17 cellular contexts compared by ENCODE assay signal in genomic region chr17:45648642-45649041, GRCh38.
DNase-seq lines count a peak whose midpoint lies in the region; ATAC-seq and TF ChIP-seq lines count a peak whose summit lies in the region.
"Had no signal": no experiment of that assay in that cellular context is flagged by ENCODE, and none has a peak within 500 bp of the region (broad histone marks: within the 10 kb centered on the region; RNA-seq: fewer than 3 reads in every experiment).

No MANE protein-coding gene starts in this region.

- H3K56ac ChIP-seq in H9 (ENCODE audit: insufficient read length, low read depth, low read length): no peak overlapping the region

- no peak overlapping the region for H2AK5ac ChIP-seq in H9 (ENCODE audit: insufficient read length, low read length)

- no peak overlapping the region for H4K5ac ChIP-seq in H9 (ENCODE audit: insufficient read length, low read depth, low read length)

- H4K8ac ChIP-seq in H9 (replicated peaks; ENCODE audit: insufficient read length, low read depth, low read length): no peak overlapping the region

- intact Hi-C loops in left colon (cut with DNase I, micrococcal nuclease): loop anchor here in 1 of 2 donors (10.0 kb wide), 1 partner anchor 186 kb away; no protein-coding TSS in a partner anchor

- peaks cover 16 to 19% of the 10 kb centered on the region in 2 experiments for H3K4me1 Mint-ChIP-seq in H9
- H3K4me1 Mint-ChIP-seq in WTC11: peaks cover 16% of the 10 kb centered on the region

- H3K4me2 ChIP-seq in H9 (ENCODE audit: insufficient read depth, insufficient read length, low read length): no peak overlapping the region
- H3K4me2 ChIP-seq: A549 had no signal

- H3K79me1 ChIP-seq in H9 (ENCODE audit: insufficient read depth, low read depth, low read length, poor library complexity, severe bottlenecking): no peaks in the 10 kb centered on the region

- H3K4me1 ChIP-seq in H9 (ENCODE audit: insufficient read depth, low read length): no peaks in the 10 kb centered on the region; the same call in 1 of the 2 replicates
- H3K4me1 ChIP-seq: A549 had no signal

- H3K36me3 Mint-ChIP-seq in H9 (ENCODE audit: insufficient read depth in 1 of 3, low read depth in 3 of 3) (no peaks in the 10 kb centered on the region), WTC11 (no peaks in the 10 kb centered on the region)

- no peak overlapping the region for H2BK20ac ChIP-seq in H9 (ENCODE audit: low read depth, low read length, poor library complexity, severe bottlenecking)

- ATAC-seq in WTC11: peak; percentile 85
- ATAC-seq in left colon: no peak
- no peak for ATAC-seq in HG02678 (IDR thresholded peaks at IDR 0.05; ENCODE audit: unreplicated experiment)

- H2AFZ ChIP-seq in H9 (ENCODE audit: low read length): no peak overlapping the region

- H3K9me3 ChIP-seq in H9 (ENCODE audit: control insufficient read depth, low read depth, low read length): no peaks in the 10 kb centered on the region
- H3K9me3 ChIP-seq: A549, spleen, thoracic aorta had no signal

- no peak overlapping the region for H3K4me3 Mint-ChIP-seq in H9
- no peak overlapping the region for H3K4me3 Mint-ChIP-seq in WTC11
- H3K4me3 Mint-ChIP-seq: CD8-positive, alpha-beta memory T cell had no signal

- no peak overlapping the region for H3K23ac ChIP-seq in H9 (ENCODE audit: insufficient read length, low read depth, low read length)

- POLR2A ChIA-PET in WTC11 (lab: Charles Lee): interaction anchor here (1.0 kb wide), 1 partner anchor 12 kb away, joined by 3 read pairs; no protein-coding TSS in a partner anchor

- no peak overlapping the region for H3K18ac ChIP-seq in H9 (ENCODE audit: insufficient read length, low read depth, low read length)

- no peak overlapping the region for H3K27ac ChIP-seq in H9 (ENCODE audit: insufficient read length, low read depth, low read length)
- H3K27ac ChIP-seq: A549, SK-N-MC, spleen, thoracic aorta had no signal

- H3T11ph ChIP-seq in H9 (ENCODE audit: low read length): no peak overlapping the region

- H3K79me2 ChIP-seq in H9 (ENCODE audit: insufficient read depth, low read length): no peaks in the 10 kb centered on the region

- H3K27me3 ChIP-seq in H9 (ENCODE audit: insufficient read depth, low read length): no peaks in the 10 kb centered on the region

- DNase-seq in NCI-H748 (lab: John Stamatoyannopoulos, UW; ENCODE audit: unreplicated experiment) (peak; percentile 20), NCI-H748 treated with DMSO at 0.1 percent for 48 hours (lab: John Stamatoyannopoulos, UW) (no peak), H9 (peak; percentile 82), WTC11 (ENCODE audit: low spot score) (peak; percentile 80), left kidney (ENCODE audit: low read depth, low spot score) (peak; percentile 38), left colon (no peak), NCI-H345 treated with DMSO at 0.1 percent for 48 hours (lab: John Stamatoyannopoulos, UW; ENCODE audit: unreplicated experiment) (no peak)
- DNase-seq: CD8-positive, alpha-beta memory T cell; IMR-90; NCI-H187; NK-92 treated with Interleukin-12 subunit alpha and Interleukin-12 subunit beta, amount 100 ng/mL, for 24 hours; nucleus accumbens; spleen had no signal

- H3K27me3 Mint-ChIP-seq in H9 (ENCODE audit: low read depth) (no peaks in the 10 kb centered on the region; the same call in 1 of the 2 replicates), WTC11 (ENCODE audit: low read depth) (no peaks in the 10 kb centered on the region)

- no peak overlapping the region for H2BK12ac ChIP-seq in H9 (ENCODE audit: insufficient read length, low read depth, low read length)

- no peak overlapping the region for H3K9ac ChIP-seq in H9 (ENCODE audit: extremely low read depth, insufficient read length, low read length)

- no peaks in the 10 kb centered on the region for H4K20me1 ChIP-seq in H9 (ENCODE audit: control insufficient read depth, insufficient read depth, insufficient read length)

- peak; percentile 83 for TF ChIP-seq CTCF in H9 (conservative IDR thresholded peaks at IDR 0.05)
- peak; percentile 70 for TF ChIP-seq CTCF in WTC11 (IDR thresholded peaks at IDR 0.05)

- no peak overlapping the region for H3K4ac ChIP-seq in H9 (ENCODE audit: low read depth, low read length)

- H2BK120ac ChIP-seq in H9 (ENCODE audit: low read depth, low read length, poor library complexity, severe bottlenecking): no peak overlapping the region

- H2BK15ac ChIP-seq in H9 (ENCODE audit: low read depth, low read length): no peak overlapping the region

- H3K9me3 Mint-ChIP-seq in H9: no peaks in the 10 kb centered on the region
- no peaks in the 10 kb centered on the region for H3K9me3 Mint-ChIP-seq in WTC11
- H3K9me3 Mint-ChIP-seq: CD8-positive, alpha-beta memory T cell had no signal

- WGBS in H9 (ENCODE audit: extremely low coverage, insufficient read length, low lambda C conversion rate): no CpG with 5 or more reads among the region's 6 CpGs

- H3K23me2 ChIP-seq in H9 (ENCODE audit: insufficient read length, low read depth, low read length, poor library complexity, severe bottlenecking): no peaks in the 10 kb centered on the region

- CTCF ChIA-PET in WTC11 (lab: Charles Lee): interaction anchor here (0.5 to 3.7 kb wide), 45 partner anchors 8 to 342 kb away, joined by 3 to 42 read pairs (median 5); partner anchors contain the start of gene CRHR1

- no peak overlapping the region for H3K14ac ChIP-seq in H9 (ENCODE audit: insufficient read depth, low read length)

- H3K27ac Mint-ChIP-seq in H9: peak overlapping the region in 1 of 3 experiments; percentile 78; a peak in 1 of 7 replicates
- no peak overlapping the region for H3K27ac Mint-ChIP-seq in WTC11
- H3K27ac Mint-ChIP-seq: CD8-positive, alpha-beta memory T cell had no signal

- no peak overlapping the region for H2BK5ac ChIP-seq in H9 (ENCODE audit: insufficient read length, low read length)

- H4K91ac ChIP-seq in H9 (ENCODE audit: insufficient read length, low read depth, low read length): no peak overlapping the region

TF ChIP-seq in WTC11, 78 proteins besides CTCF, POLR2A, EP300 and RAD21:
- TF ChIP-seq, protein P1, sequence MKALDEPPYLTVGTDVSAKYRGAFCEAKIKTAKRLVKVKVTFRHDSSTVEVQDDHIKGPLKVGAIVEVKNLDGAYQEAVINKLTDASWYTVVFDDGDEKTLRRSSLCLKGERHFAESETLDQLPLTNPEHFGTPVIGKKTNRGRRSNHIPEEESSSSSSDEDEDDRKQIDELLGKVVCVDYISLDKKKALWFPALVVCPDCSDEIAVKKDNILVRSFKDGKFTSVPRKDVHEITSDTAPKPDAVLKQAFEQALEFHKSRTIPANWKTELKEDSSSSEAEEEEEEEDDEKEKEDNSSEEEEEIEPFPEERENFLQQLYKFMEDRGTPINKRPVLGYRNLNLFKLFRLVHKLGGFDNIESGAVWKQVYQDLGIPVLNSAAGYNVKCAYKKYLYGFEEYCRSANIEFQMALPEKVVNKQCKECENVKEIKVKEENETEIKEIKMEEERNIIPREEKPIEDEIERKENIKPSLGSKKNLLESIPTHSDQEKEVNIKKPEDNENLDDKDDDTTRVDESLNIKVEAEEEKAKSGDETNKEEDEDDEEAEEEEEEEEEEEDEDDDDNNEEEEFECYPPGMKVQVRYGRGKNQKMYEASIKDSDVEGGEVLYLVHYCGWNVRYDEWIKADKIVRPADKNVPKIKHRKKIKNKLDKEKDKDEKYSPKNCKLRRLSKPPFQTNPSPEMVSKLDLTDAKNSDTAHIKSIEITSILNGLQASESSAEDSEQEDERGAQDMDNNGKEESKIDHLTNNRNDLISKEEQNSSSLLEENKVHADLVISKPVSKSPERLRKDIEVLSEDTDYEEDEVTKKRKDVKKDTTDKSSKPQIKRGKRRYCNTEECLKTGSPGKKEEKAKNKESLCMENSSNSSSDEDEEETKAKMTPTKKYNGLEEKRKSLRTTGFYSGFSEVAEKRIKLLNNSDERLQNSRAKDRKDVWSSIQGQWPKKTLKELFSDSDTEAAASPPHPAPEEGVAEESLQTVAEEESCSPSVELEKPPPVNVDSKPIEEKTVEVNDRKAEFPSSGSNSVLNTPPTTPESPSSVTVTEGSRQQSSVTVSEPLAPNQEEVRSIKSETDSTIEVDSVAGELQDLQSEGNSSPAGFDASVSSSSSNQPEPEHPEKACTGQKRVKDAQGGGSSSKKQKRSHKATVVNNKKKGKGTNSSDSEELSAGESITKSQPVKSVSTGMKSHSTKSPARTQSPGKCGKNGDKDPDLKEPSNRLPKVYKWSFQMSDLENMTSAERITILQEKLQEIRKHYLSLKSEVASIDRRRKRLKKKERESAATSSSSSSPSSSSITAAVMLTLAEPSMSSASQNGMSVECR (CRISPR knock-in tag; IDR thresholded peaks at IDR 0.05; ENCODE audit: borderline replicate concordance): no peak
- no peak for TF ChIP-seq NR1H2 (CRISPR knock-in tag; IDR thresholded peaks at IDR 0.05)
- TF ChIP-seq, protein P2, sequence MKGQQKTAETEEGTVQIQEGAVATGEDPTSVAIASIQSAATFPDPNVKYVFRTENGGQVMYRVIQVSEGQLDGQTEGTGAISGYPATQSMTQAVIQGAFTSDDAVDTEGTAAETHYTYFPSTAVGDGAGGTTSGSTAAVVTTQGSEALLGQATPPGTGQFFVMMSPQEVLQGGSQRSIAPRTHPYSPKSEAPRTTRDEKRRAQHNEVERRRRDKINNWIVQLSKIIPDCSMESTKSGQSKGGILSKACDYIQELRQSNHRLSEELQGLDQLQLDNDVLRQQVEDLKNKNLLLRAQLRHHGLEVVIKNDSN (CRISPR knock-in tag; IDR thresholded peaks at IDR 0.05): no peak
- TF ChIP-seq IRF2 (CRISPR knock-in tag; IDR thresholded peaks at IDR 0.05; ENCODE audit: borderline replicate concordance, low read depth): no peak
- no peak for TF ChIP-seq ZBTB21 (CRISPR knock-in tag; IDR thresholded peaks at IDR 0.05; ENCODE audit: borderline replicate concordance)
- TF ChIP-seq FOXK1 (CRISPR knock-in tag; IDR thresholded peaks at IDR 0.05): no peak

Comparison
In these comparisons a context has a peak if more than half of its experiments do, and no peak if none do; other contexts are left out.
1. DNase-seq: peak in NCI-H748 (single experiment), H9 (single experiment), WTC11 (single experiment) and left kidney (single experiment); none in NCI-H748 treated with DMSO at 0.1 percent for 48 hours (single experiment), left colon (0 of 2) and NCI-H345 treated with DMSO at 0.1 percent for 48 hours (single experiment).